Comparison of ENCODE assay signal across 14 cellular contexts in genomic region chr3:153903430-153903829, GRCh38.
DNase-seq lines count a peak whose midpoint lies in the region; ATAC-seq, FAIRE-seq and TF ChIP-seq lines count a peak whose summit lies in the region.
"Had no signal": no experiment of that assay in that cellular context is flagged by ENCODE, and none has a peak within 500 bp of the region (broad histone marks: within the 10 kb centered on the region; RNA-seq: fewer than 3 reads in every experiment).

No MANE protein-coding gene starts in this region.

- H3K9ac ChIP-seq in HepG2 (ENCODE audit: insufficient read depth, low read depth, low read length): no peak overlapping the region

- H3K4me3 Mint-ChIP-seq in activated CD8-positive, alpha-beta T cell treated with anti-CD3 and anti-CD28 coated beads, Interleukin-2, amount 10 ng/mL, durations not matched to agents 7 days and 5 days: no peak overlapping the region

- H3K27me3 ChIP-seq in HepG2 (ENCODE audit: control insufficient read depth in 1 of 2, insufficient read depth in 2 of 2, low read length in 2 of 2): no peaks in the 10 kb centered on the region
- no peaks in the 10 kb centered on the region for H3K27me3 ChIP-seq in right lobe of liver

- H2AFZ ChIP-seq in HepG2 (ENCODE audit: low read length): no peak overlapping the region

- no peaks in the 10 kb centered on the region for H3K36me3 ChIP-seq in HepG2 (replicated peaks in 1 of 2; ENCODE audit: control insufficient read depth in 1 of 2, insufficient read depth in 2 of 2, low read length in 2 of 2)
- H3K36me3 ChIP-seq in right lobe of liver: no peaks in the 10 kb centered on the region

- no peak overlapping the region for H3K27ac Mint-ChIP-seq in activated CD8-positive, alpha-beta T cell treated with anti-CD3 and anti-CD28 coated beads, Interleukin-2, amount 10 ng/mL, durations not matched to agents 7 days and 5 days

- TF ChIP-seq POLR2A in HepG2 (IDR thresholded peaks at IDR 0.05; ENCODE audit: insufficient read depth in 1 of 2, low read depth in 2 of 2, low read length in 2 of 2): no peak
- no peak for TF ChIP-seq POLR2A in right lobe of liver (IDR thresholded peaks at IDR 0.05)

- POLR2A ChIA-PET in HepG2 (lab: Yijun Ruan, JAX): no interaction called here
- POLR2A ChIA-PET in activated CD8-positive, alpha-beta T cell treated with anti-CD3 and anti-CD28 coated beads, Interleukin-2, amount 10 ng/mL, durations not matched to agents 7 days and 5 days (lab: Charles Lee): no interaction called here

- peak; percentile 69 for ATAC-seq in HepG2
- no peak for ATAC-seq in right lobe of liver
- peak; percentile 83 for ATAC-seq in HG02759 (IDR thresholded peaks at IDR 0.05; ENCODE audit: unreplicated experiment)
- no peak for ATAC-seq in HG03457 (IDR thresholded peaks at IDR 0.05; ENCODE audit: unreplicated experiment)
- no peak for ATAC-seq in activated CD8-positive, alpha-beta T cell treated with anti-CD3 and anti-CD28 coated beads, Interleukin-2, amount 10 ng/mL, durations not matched to agents 7 days and 5 days
- ATAC-seq: activated CD4-positive, CD25-positive, alpha-beta regulatory T cell treated with anti-CD3 and anti-CD28 coated beads, Interleukin-2, amount 50 U/mL, for 24 hours had no signal

- H3K4me1 Mint-ChIP-seq in activated CD8-positive, alpha-beta T cell treated with anti-CD3 and anti-CD28 coated beads, Interleukin-2, amount 10 ng/mL, durations not matched to agents 7 days and 5 days (ENCODE audit: low read depth): no peaks in the 10 kb centered on the region

- H3K27me3 Mint-ChIP-seq in activated CD8-positive, alpha-beta T cell treated with anti-CD3 and anti-CD28 coated beads, Interleukin-2, amount 10 ng/mL, durations not matched to agents 7 days and 5 days (ENCODE audit: low read depth): no peaks in the 10 kb centered on the region

- no TSS peak for BruUV-seq in HepG2 (replicated peaks; lab: Mats Ljungman, UMichigan)

- intact Hi-C loops in HepG2 (cut with micrococcal nuclease; ENCODE audit: unreplicated experiment) (no loop called here), right lobe of liver (cut with DNase I) (no loop called here)

- no peak overlapping the region for H3K4me3 ChIP-seq in HepG2 (replicated peaks in 1 of 3; ENCODE audit: insufficient read depth in 1 of 3, low read depth in 2 of 3, low read length in 3 of 3)
- H3K4me3 ChIP-seq in right lobe of liver: no peak overlapping the region
- H3K4me3 ChIP-seq: lung had no signal

- H3K27ac ChIP-seq in HepG2 (ENCODE audit: extremely low read length, insufficient read depth, low read length): no peak overlapping the region
- H3K27ac ChIP-seq in right lobe of liver: no peak overlapping the region
- H3K27ac ChIP-seq: RWPE1 had no signal

- H3K9me3 Mint-ChIP-seq in activated CD8-positive, alpha-beta T cell treated with anti-CD3 and anti-CD28 coated beads, Interleukin-2, amount 10 ng/mL, durations not matched to agents 7 days and 5 days (ENCODE audit: insufficient read depth): no peaks in the 10 kb centered on the region

- no peaks in the 10 kb centered on the region for H3K79me2 ChIP-seq in HepG2 (ENCODE audit: insufficient read depth, low read length)

- no peaks in the 10 kb centered on the region for H3K9me3 ChIP-seq in HepG2 (ENCODE audit: low read length)
- no peaks in the 10 kb centered on the region for H3K9me3 ChIP-seq in right lobe of liver

- no peaks in the 10 kb centered on the region for H3K4me1 ChIP-seq in HepG2 (ENCODE audit: insufficient read depth, low read length)
- no peaks in the 10 kb centered on the region for H3K4me1 ChIP-seq in right lobe of liver

- TF ChIP-seq CTCF in HepG2 (CRISPR knock-in tag; IDR thresholded peaks at IDR 0.05): no peak
- TF ChIP-seq CTCF in right lobe of liver (IDR thresholded peaks at IDR 0.05): no peak

- CTCF ChIA-PET in HepG2 (lab: Yijun Ruan, JAX; ENCODE audit: low intra/inter-chr PET ratio, low total read pairs): no interaction called here
- CTCF ChIA-PET in activated CD8-positive, alpha-beta T cell treated with anti-CD3 and anti-CD28 coated beads, Interleukin-2, amount 10 ng/mL, durations not matched to agents 7 days and 5 days (lab: Charles Lee): no interaction called here

- no peak for FAIRE-seq in HepG2 (lab: Jason Lieb, UNC)
- FAIRE-seq: colon had no signal

- no peak overlapping the region for H3K4me2 ChIP-seq in HepG2 (ENCODE audit: low read depth, low read length)

- in situ Hi-C loops in HepG2 (cut with HindIII; ENCODE audit: extremely low pct_ligation_motif_present, low pct_unique_long_range_greater_than_20kb): no loop called here

- no peaks in the 10 kb centered on the region for H3K36me3 Mint-ChIP-seq in activated CD8-positive, alpha-beta T cell treated with anti-CD3 and anti-CD28 coated beads, Interleukin-2, amount 10 ng/mL, durations not matched to agents 7 days and 5 days (ENCODE audit: low read depth)

- DNase-seq in HepG2 (ENCODE audit: low spot score): no peak
- DNase-seq in right lobe of liver: no peak
- peak; percentile 20 for DNase-seq in NAMALWA (ENCODE audit: low spot score)
- no peak for DNase-seq in COLO668 (lab: John Stamatoyannopoulos, UW; ENCODE audit: unreplicated experiment)
- DNase-seq in amygdala (lab: John Stamatoyannopoulos, UW): no peak
- no peak for DNase-seq in activated CD8-positive, alpha-beta T cell treated with anti-CD3 and anti-CD28 coated beads, Interleukin-2, amount 10 ng/mL, durations not matched to agents 7 days and 5 days
- DNase-seq: ACHN; stimulated activated CD4-positive, alpha-beta T cell treated with anti-CD3 and anti-CD28 coated beads, Interleukin-4, amount 100 ng/mL, for 1 hour had no signal

- H4K20me1 ChIP-seq in HepG2 (ENCODE audit: insufficient read depth, low read length): no peaks in the 10 kb centered on the region

- TF ChIP-seq RAD21 in HepG2 (CRISPR knock-in tag; IDR thresholded peaks at IDR 0.05): no peak

- TF ChIP-seq EP300 in HepG2 (IDR thresholded peaks at IDR 0.05; ENCODE audit: low read depth in 2 of 2, low read length in 2 of 2) (no peak), HepG2 (CRISPR knock-in tag; IDR thresholded peaks at IDR 0.05; ENCODE audit: borderline replicate concordance) (no peak)

TF ChIP-seq in HepG2, 621 proteins besides CTCF, POLR2A, EP300 and RAD21:
- TF ChIP-seq ZNF484 (CRISPR knock-in tag; IDR thresholded peaks at IDR 0.05; ENCODE audit: borderline replicate concordance, low read depth): no peak
- TF ChIP-seq KDM4B (CRISPR knock-in tag; IDR thresholded peaks at IDR 0.05): no peak
- TF ChIP-seq KLF16 (CRISPR knock-in tag; IDR thresholded peaks at IDR 0.05): no peak
- TF ChIP-seq, protein P1, sequence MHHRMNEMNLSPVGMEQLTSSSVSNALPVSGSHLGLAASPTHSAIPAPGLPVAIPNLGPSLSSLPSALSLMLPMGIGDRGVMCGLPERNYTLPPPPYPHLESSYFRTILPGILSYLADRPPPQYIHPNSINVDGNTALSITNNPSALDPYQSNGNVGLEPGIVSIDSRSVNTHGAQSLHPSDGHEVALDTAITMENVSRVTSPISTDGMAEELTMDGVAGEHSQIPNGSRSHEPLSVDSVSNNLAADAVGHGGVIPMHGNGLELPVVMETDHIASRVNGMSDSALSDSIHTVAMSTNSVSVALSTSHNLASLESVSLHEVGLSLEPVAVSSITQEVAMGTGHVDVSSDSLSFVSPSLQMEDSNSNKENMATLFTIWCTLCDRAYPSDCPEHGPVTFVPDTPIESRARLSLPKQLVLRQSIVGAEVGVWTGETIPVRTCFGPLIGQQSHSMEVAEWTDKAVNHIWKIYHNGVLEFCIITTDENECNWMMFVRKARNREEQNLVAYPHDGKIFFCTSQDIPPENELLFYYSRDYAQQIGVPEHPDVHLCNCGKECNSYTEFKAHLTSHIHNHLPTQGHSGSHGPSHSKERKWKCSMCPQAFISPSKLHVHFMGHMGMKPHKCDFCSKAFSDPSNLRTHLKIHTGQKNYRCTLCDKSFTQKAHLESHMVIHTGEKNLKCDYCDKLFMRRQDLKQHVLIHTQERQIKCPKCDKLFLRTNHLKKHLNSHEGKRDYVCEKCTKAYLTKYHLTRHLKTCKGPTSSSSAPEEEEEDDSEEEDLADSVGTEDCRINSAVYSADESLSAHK (CRISPR knock-in tag; IDR thresholded peaks at IDR 0.05; ENCODE audit: borderline replicate concordance): no peak

Comparison
In these comparisons a context has a peak if more than half of its experiments do, and no peak if none do; other contexts are left out.
1. ATAC-seq: peak in HepG2 (single experiment) and HG02759 (single experiment); none in right lobe of liver (0 of 4), HG03457 (single experiment) and activated CD8-positive, alpha-beta T cell treated with anti-CD3 and anti-CD28 coated beads, Interleukin-2, amount 10 ng/mL, durations not matched to agents 7 days and 5 days (single experiment).